13 cellular contexts compared by ENCODE assay signal in the genomic region with DNA sequence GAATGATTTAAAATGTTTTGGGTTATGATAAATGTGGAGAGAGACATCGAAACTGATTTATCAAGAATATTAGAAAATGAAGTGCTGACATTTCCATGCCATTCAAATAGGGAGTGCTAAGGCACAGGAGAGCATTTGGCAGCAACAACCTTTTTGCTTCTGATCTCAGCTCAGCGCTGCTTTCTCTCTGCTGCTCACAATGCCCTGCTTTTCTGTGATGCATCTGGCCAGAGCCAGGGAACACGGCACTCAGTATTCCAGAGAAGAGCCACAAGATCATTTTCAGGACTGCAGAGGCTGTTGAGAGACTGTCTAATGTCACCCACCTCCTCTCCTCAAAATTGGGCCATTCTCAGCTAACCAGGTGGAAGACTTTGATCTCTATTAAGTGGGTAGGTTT.
DNase-seq lines count a peak whose midpoint lies in the region; ATAC-seq lines count a peak whose summit lies in the region.
"Had no signal": no experiment of that assay in that cellular context is flagged by ENCODE, and none has a peak within 500 bp of the region (broad histone marks: within the 10 kb centered on the region; RNA-seq: fewer than 3 reads in every experiment).

No MANE protein-coding gene starts in this region.

- DNase-seq in NCI-H446 treated with DMSO at 0.1 percent for 48 hours (lab: John Stamatoyannopoulos, UW) (peak; percentile 0), NCI-H446 (lab: John Stamatoyannopoulos, UW) (no peak), globus pallidus (ENCODE audit: low spot score) (peak; percentile 68), middle frontal gyrus (ENCODE audit: extremely low spot score, low spot score) (peak; percentile 8), superior temporal gyrus (ENCODE audit: extremely low spot score) (peak; percentile 62), glomerular visceral epithelial cell (ENCODE audit: extremely low spot score) (no peak), DMS53 treated with DMSO at 0.1 percent for 48 hours (lab: John Stamatoyannopoulos, UW; ENCODE audit: unreplicated experiment) (no peak)
- DNase-seq: AML-193; CD4-positive, CD25-positive, alpha-beta regulatory T cell; DMS53 had no signal

- ATAC-seq in HG03432 (IDR thresholded peaks at IDR 0.05; ENCODE audit: unreplicated experiment): no peak
- ATAC-seq: GM12878, HCT116 had no signal

Comparison
In these comparisons a context has a peak if more than half of its experiments do, and no peak if none do; other contexts are left out.
1. DNase-seq: peak in NCI-H446 treated with DMSO at 0.1 percent for 48 hours (single experiment), globus pallidus (single experiment), middle frontal gyrus (single experiment) and superior temporal gyrus (single experiment); none in NCI-H446 (0 of 2), glomerular visceral epithelial cell (single experiment) and DMS53 treated with DMSO at 0.1 percent for 48 hours (single experiment).